In the genomic region with DNA sequence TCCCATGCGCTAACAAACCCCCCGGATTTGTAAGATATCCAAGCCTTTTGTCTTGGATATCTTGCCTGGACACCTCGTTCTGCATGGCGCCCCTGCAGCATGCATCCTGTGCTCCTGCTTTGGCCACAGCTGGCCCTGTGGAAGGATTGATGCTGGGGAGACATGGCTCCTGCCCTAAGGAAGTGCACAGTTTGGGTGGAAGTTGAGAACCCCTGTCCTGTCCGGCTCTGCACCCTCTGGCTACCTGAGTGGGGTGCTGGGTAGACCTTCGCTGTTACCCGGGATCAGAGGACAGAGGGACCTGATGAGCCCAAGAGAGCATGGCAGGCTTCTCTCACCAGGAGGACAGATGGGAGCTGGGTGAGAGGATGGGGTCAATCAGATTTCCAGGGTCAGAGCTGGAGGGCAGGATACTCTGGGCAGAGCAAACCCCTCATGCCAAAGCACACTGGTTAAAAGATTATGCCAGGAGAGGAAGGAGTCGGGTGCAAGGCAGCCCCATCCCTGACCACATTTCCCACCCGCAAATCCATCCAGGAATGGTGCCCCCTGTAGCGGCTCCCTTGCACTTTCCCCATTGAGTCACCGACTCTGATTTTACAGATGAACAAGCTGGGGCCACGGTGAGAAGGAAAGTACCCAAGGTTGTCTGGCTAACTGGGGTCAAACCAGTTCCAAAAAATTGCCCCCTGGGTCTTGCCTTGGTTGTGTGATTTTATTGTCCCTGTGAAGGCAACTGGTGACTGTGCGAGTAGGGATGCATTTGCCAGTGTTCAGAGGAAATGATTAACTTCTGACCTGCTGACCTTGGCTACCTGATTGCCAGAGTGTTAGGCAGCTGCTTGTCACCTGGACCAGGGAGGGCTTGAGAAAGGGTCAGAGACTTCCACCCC, we compare ENCODE assay signal across 1 cellular context.
TF ChIP-seq lines count a peak whose summit lies in the region.

No MANE protein-coding gene starts in this region.

TF ChIP-seq in IMR-90, 13 proteins besides CTCF, POLR2A, EP300 and RAD21:
- TF ChIP-seq RFX5 (IDR thresholded peaks at IDR 0.05; ENCODE audit: low read depth, low read length): no peak
- TF ChIP-seq RCOR1 (IDR thresholded peaks at IDR 0.05; ENCODE audit: insufficient replicate concordance, low read length): no peak
- no peak for TF ChIP-seq SMC3 (IDR thresholded peaks at IDR 0.05; ENCODE audit: low read depth, low read length)
- TF ChIP-seq MAFK (IDR thresholded peaks at IDR 0.05; ENCODE audit: low read depth, low read length): no peak
- TF ChIP-seq FOS (IDR thresholded peaks at IDR 0.05; ENCODE audit: low read depth, low read length): no peak
- TF ChIP-seq, protein P1, sequence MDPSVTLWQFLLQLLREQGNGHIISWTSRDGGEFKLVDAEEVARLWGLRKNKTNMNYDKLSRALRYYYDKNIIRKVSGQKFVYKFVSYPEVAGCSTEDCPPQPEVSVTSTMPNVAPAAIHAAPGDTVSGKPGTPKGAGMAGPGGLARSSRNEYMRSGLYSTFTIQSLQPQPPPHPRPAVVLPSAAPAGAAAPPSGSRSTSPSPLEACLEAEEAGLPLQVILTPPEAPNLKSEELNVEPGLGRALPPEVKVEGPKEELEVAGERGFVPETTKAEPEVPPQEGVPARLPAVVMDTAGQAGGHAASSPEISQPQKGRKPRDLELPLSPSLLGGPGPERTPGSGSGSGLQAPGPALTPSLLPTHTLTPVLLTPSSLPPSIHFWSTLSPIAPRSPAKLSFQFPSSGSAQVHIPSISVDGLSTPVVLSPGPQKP (IDR thresholded peaks at IDR 0.05; ENCODE audit: borderline replicate concordance, low read depth, low read length): no peak
- no peak for TF ChIP-seq CEBPB (IDR thresholded peaks at IDR 0.05; ENCODE audit: low read depth, low read length)
- TF ChIP-seq MAZ (IDR thresholded peaks at IDR 0.05; ENCODE audit: borderline replicate concordance, low read depth, low read length): no peak
- no peak for TF ChIP-seq CHD1 (IDR thresholded peaks at IDR 0.05; ENCODE audit: low read depth, low read length)
- TF ChIP-seq, protein P2, sequence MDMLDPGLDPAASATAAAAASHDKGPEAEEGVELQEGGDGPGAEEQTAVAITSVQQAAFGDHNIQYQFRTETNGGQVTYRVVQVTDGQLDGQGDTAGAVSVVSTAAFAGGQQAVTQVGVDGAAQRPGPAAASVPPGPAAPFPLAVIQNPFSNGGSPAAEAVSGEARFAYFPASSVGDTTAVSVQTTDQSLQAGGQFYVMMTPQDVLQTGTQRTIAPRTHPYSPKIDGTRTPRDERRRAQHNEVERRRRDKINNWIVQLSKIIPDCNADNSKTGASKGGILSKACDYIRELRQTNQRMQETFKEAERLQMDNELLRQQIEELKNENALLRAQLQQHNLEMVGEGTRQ (IDR thresholded peaks at IDR 0.05; ENCODE audit: low read depth, low read length): no peak
- no peak for TF ChIP-seq MXI1 (IDR thresholded peaks at IDR 0.05; ENCODE audit: borderline replicate concordance, low read depth, low read length)
- TF ChIP-seq BHLHE40 (IDR thresholded peaks at IDR 0.05; ENCODE audit: low read depth, low read length): no peak
- TF ChIP-seq NFE2L2 (IDR thresholded peaks at IDR 0.05; ENCODE audit: low read depth, low read length): no peak
